ENCODE assay signal across 2 cellular contexts in the genomic region with DNA sequence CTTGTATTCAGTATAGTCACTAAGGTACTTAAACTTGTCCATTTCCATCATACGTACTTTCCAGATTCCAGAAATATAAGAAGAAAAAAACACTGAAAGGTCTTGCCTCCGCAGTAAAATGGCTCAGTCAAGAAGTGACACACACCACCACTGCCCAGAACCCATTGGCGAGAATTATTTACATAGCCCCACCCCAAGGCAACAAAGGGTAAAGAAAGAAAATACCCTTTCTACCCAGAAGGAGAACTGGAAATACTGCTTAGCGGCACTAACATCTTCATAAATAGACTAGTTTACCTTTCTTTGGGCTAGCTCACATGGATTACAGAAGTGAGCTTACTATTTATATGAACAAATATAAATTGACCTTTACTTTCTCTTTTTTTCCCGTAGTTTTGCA.
TF ChIP-seq lines count a peak whose summit lies in the region.

No MANE protein-coding gene starts in this region.

TF ChIP-seq in GM23338, 12 proteins besides CTCF, POLR2A, EP300 and RAD21 (continues in another document):
- TF ChIP-seq REST (IDR thresholded peaks at IDR 0.05; ENCODE audit: unreplicated experiment) = no peak
- no peak for TF ChIP-seq ETS1 (IDR thresholded peaks at IDR 0.05)
- no peak for TF ChIP-seq ZNF331 (CRISPR knock-in tag; IDR thresholded peaks at IDR 0.05; ENCODE audit: low read depth)
- TF ChIP-seq ZNF462 (CRISPR knock-in tag; IDR thresholded peaks at IDR 0.05) = no peak
- TF ChIP-seq STAT1 (IDR thresholded peaks at IDR 0.05; ENCODE audit: unreplicated experiment) = no peak
- TF ChIP-seq CREB1 (CRISPR knock-in tag; IDR thresholded peaks at IDR 0.05; ENCODE audit: low read depth) = no peak
- no peak for TF ChIP-seq EZH2 (IDR thresholded peaks at IDR 0.05; ENCODE audit: low read depth, unreplicated experiment)
- no peak for TF ChIP-seq EZH2phosphoT487 (IDR thresholded peaks at IDR 0.05; ENCODE audit: unreplicated experiment)
- no peak for TF ChIP-seq JUNB (IDR thresholded peaks at IDR 0.05; ENCODE audit: unreplicated experiment)
- no peak for TF ChIP-seq POLR2AphosphoS5 (IDR thresholded peaks at IDR 0.05; ENCODE audit: low read depth)

TF ChIP-seq in WTC11, 78 proteins besides CTCF, POLR2A, EP300 and RAD21 (continued from another document):
- TF ChIP-seq ATF6 (CRISPR knock-in tag; IDR thresholded peaks at IDR 0.05) (no peak), NFYB (CRISPR knock-in tag; conservative IDR thresholded peaks at IDR 0.05; ENCODE audit: low read depth) (no peak), ZNF396 (CRISPR knock-in tag; IDR thresholded peaks at IDR 0.05; ENCODE audit: borderline replicate concordance) (no peak), GABPB1 (CRISPR knock-in tag; IDR thresholded peaks at IDR 0.05) (no peak), NFE2L1 (CRISPR knock-in tag; IDR thresholded peaks at IDR 0.05) (no peak), ATF3 (CRISPR knock-in tag; conservative IDR thresholded peaks at IDR 0.05) (no peak), ZNF219 (CRISPR knock-in tag; IDR thresholded peaks at IDR 0.05; ENCODE audit: borderline replicate concordance) (no peak), SOX15 (CRISPR knock-in tag; IDR thresholded peaks at IDR 0.05) (no peak)
TF ChIP-seq in WTC11: peak in this region for 0.
